Comparison of ENCODE assay signal across 25 cellular contexts in genomic region chr11:34335331-34335730, GRCh38. TPM values are rescaled to one million over a fixed set of nuclear protein-coding genes. Genes with fewer than 3 reads are reported as not detected.
A peak's percentile ranks its signal among the peaks of the same experiment; 100 is the strongest.
DNase-seq lines count a peak whose midpoint lies in the region; ATAC-seq, FAIRE-seq and TF ChIP-seq lines count a peak whose summit lies in the region.
"Had no signal": no experiment of that assay in that cellular context is flagged by ENCODE, and none has a peak within 500 bp of the region (broad histone marks: within the 10 kb centered on the region; RNA-seq: fewer than 3 reads in every experiment).

No MANE protein-coding gene starts in this region.

- H3K4me3 ChIP-seq in mucosa of descending colon (no peak overlapping the region), esophagus squamous epithelium (no peak overlapping the region)
- H3K4me3 ChIP-seq: BLaER1 had no signal

- intact Hi-C loops in activated CD8-positive, alpha-beta T cell treated with anti-CD3 and anti-CD28 coated beads for 36 hours (cut with micrococcal nuclease) = no loop called here
- intact Hi-C loops in mucosa of descending colon (cut with DNase I, micrococcal nuclease) (no loop called here), esophagus squamous epithelium (cut with DNase I) (no loop called here)

- peaks cover 12% of the 10 kb centered on the region for H3K4me1 Mint-ChIP-seq in activated CD8-positive, alpha-beta T cell treated with anti-CD3 and anti-CD28 coated beads for 36 hours (ENCODE audit: low read depth)
- H3K4me1 Mint-ChIP-seq in activated CD8-positive, alpha-beta T cell treated with anti-CD3 and anti-CD28 coated beads, Interleukin-2, amount 10 ng/mL, durations not matched to agents 7 days and 5 days (ENCODE audit: low read depth) = peaks cover 26% of the 10 kb centered on the region
- H3K4me1 Mint-ChIP-seq in stimulated activated effector memory CD8-positive, alpha-beta T cell treated with anti-CD3 and anti-CD28 coated beads, Interleukin-12 subunit alpha, Interleukin-12 subunit beta, amount 100 ng/mL, for 72 hours = peaks cover 21% of the 10 kb centered on the region

- H3K27me3 Mint-ChIP-seq in activated CD8-positive, alpha-beta T cell treated with anti-CD3 and anti-CD28 coated beads for 36 hours = no peaks in the 10 kb centered on the region
- H3K27me3 Mint-ChIP-seq in activated CD8-positive, alpha-beta T cell treated with anti-CD3 and anti-CD28 coated beads, Interleukin-2, amount 10 ng/mL, durations not matched to agents 7 days and 5 days (ENCODE audit: low read depth) = peaks cover 12% of the 10 kb centered on the region

- H3K4me3 Mint-ChIP-seq in activated CD8-positive, alpha-beta T cell treated with anti-CD3 and anti-CD28 coated beads for 36 hours = no peak overlapping the region
- no peak overlapping the region for H3K4me3 Mint-ChIP-seq in activated CD8-positive, alpha-beta T cell treated with anti-CD3 and anti-CD28 coated beads, Interleukin-2, amount 10 ng/mL, durations not matched to agents 7 days and 5 days
- H3K4me3 Mint-ChIP-seq in stimulated activated effector memory CD8-positive, alpha-beta T cell treated with anti-CD3 and anti-CD28 coated beads, Interleukin-12 subunit alpha, Interleukin-12 subunit beta, amount 100 ng/mL, for 72 hours = no peak overlapping the region
- H3K4me3 Mint-ChIP-seq: CD8-positive, alpha-beta T cell; H9 had no signal

- no peaks in the 10 kb centered on the region for H3K36me3 Mint-ChIP-seq in activated CD8-positive, alpha-beta T cell treated with anti-CD3 and anti-CD28 coated beads for 36 hours (ENCODE audit: low read depth)
- H3K36me3 Mint-ChIP-seq in activated CD8-positive, alpha-beta T cell treated with anti-CD3 and anti-CD28 coated beads, Interleukin-2, amount 10 ng/mL, durations not matched to agents 7 days and 5 days (ENCODE audit: low read depth) = no peaks in the 10 kb centered on the region
- no peaks in the 10 kb centered on the region for H3K36me3 Mint-ChIP-seq in stimulated activated effector memory CD8-positive, alpha-beta T cell treated with anti-CD3 and anti-CD28 coated beads, Interleukin-12 subunit alpha, Interleukin-12 subunit beta, amount 100 ng/mL, for 72 hours
- H3K36me3 Mint-ChIP-seq: CD8-positive, alpha-beta T cell had no signal

- H3K36me3 ChIP-seq in mucosa of descending colon (ENCODE audit: low read depth) = no peaks in the 10 kb centered on the region
- H3K36me3 ChIP-seq in esophagus squamous epithelium = no peaks in the 10 kb centered on the region
- H3K36me3 ChIP-seq: BLaER1 had no signal

- H3K4me1 ChIP-seq in mucosa of descending colon (ENCODE audit: low read depth) = peaks cover 12% of the 10 kb centered on the region
- H3K4me1 ChIP-seq in esophagus squamous epithelium = no peaks in the 10 kb centered on the region
- H3K4me1 ChIP-seq: BLaER1 had no signal

- POLR2A ChIA-PET in activated CD8-positive, alpha-beta T cell treated with anti-CD3 and anti-CD28 coated beads for 36 hours (lab: Charles Lee) = no interaction called here
- POLR2A ChIA-PET in activated CD8-positive, alpha-beta T cell treated with anti-CD3 and anti-CD28 coated beads, Interleukin-2, amount 10 ng/mL, durations not matched to agents 7 days and 5 days (lab: Charles Lee) = no interaction called here

- FAIRE-seq in GM19239 (lab: Jason Lieb, UNC) = peak; percentile 65
- FAIRE-seq: A204.1, GM18507 had no signal

- no peak overlapping the region for H3K27ac Mint-ChIP-seq in activated CD8-positive, alpha-beta T cell treated with anti-CD3 and anti-CD28 coated beads for 36 hours
- no peak overlapping the region for H3K27ac Mint-ChIP-seq in activated CD8-positive, alpha-beta T cell treated with anti-CD3 and anti-CD28 coated beads, Interleukin-2, amount 10 ng/mL, durations not matched to agents 7 days and 5 days
- H3K27ac Mint-ChIP-seq in stimulated activated effector memory CD8-positive, alpha-beta T cell treated with anti-CD3 and anti-CD28 coated beads, Interleukin-12 subunit alpha, Interleukin-12 subunit beta, amount 100 ng/mL, for 72 hours = no peak overlapping the region
- H3K27ac Mint-ChIP-seq: CD8-positive, alpha-beta T cell; H9 had no signal

- H3K9me3 ChIP-seq in mucosa of descending colon (no peaks in the 10 kb centered on the region), esophagus squamous epithelium (no peaks in the 10 kb centered on the region)
- H3K9me3 ChIP-seq: BLaER1 had no signal

- H3K27me3 ChIP-seq in esophagus squamous epithelium = peaks cover 0 to 4% (median 0%) of the 10 kb centered on the region in 4 donors
- H3K27me3 ChIP-seq: BLaER1 had no signal

- no peak for TF ChIP-seq CTCF in activated CD8-positive, alpha-beta T cell treated with anti-CD3 and anti-CD28 coated beads for 36 hours (IDR thresholded peaks at IDR 0.05)
- no peak for TF ChIP-seq CTCF in mucosa of descending colon (IDR thresholded peaks at IDR 0.05)
- TF ChIP-seq CTCF in esophagus squamous epithelium (IDR thresholded peaks at IDR 0.05) = no peak

- 12 to 28% methylated on average over 2 of the region's 2 CpGs for WGBS in esophagus squamous epithelium, 2 donors

- no peak for DNase-seq in activated CD8-positive, alpha-beta T cell treated with anti-CD3 and anti-CD28 coated beads for 36 hours
- no peak for DNase-seq in activated CD8-positive, alpha-beta T cell treated with anti-CD3 and anti-CD28 coated beads, Interleukin-2, amount 10 ng/mL, durations not matched to agents 7 days and 5 days
- DNase-seq in GM19239 (ENCODE audit: insufficient read length, low spot score) (no peak), mucosa of descending colon (no peak), esophagus squamous epithelium (lab: John Stamatoyannopoulos, UW) (no peak)
- DNase-seq in stimulated activated effector memory CD8-positive, alpha-beta T cell treated with anti-CD3 and anti-CD28 coated beads, Interleukin-12 subunit alpha, Interleukin-12 subunit beta, amount 100 ng/mL, for 72 hours (ENCODE audit: low spot score in 2 of 2) = no peak
- DNase-seq: CD8-positive, alpha-beta T cell; DMS79; H9; IMR-90; Karpas-422; MM.1S; NCI-H1092 treated with DMSO at 0.1 percent for 48 hours; NCI-H1694; NCI-H2107; NCI-H226; NCI-H526; NK-92 treated with Interleukin-12 subunit alpha and Interleukin-12 subunit beta, amount 100 ng/mL, for 24 hours; RPMI8226; SIG-M5 had no signal

- no peaks in the 10 kb centered on the region for H3K9me3 Mint-ChIP-seq in activated CD8-positive, alpha-beta T cell treated with anti-CD3 and anti-CD28 coated beads for 36 hours
- no peaks in the 10 kb centered on the region for H3K9me3 Mint-ChIP-seq in activated CD8-positive, alpha-beta T cell treated with anti-CD3 and anti-CD28 coated beads, Interleukin-2, amount 10 ng/mL, durations not matched to agents 7 days and 5 days (ENCODE audit: insufficient read depth)
- no peaks in the 10 kb centered on the region for H3K9me3 Mint-ChIP-seq in stimulated activated effector memory CD8-positive, alpha-beta T cell treated with anti-CD3 and anti-CD28 coated beads, Interleukin-12 subunit alpha, Interleukin-12 subunit beta, amount 100 ng/mL, for 72 hours
- H3K9me3 Mint-ChIP-seq: CD8-positive, alpha-beta T cell; H9 had no signal

- TF ChIP-seq POLR2A in esophagus squamous epithelium (IDR thresholded peaks at IDR 0.05) = no peak

- H3K27ac ChIP-seq in esophagus squamous epithelium = no peak overlapping the region
- H3K27ac ChIP-seq: BLaER1 had no signal

- CTCF ChIA-PET in activated CD8-positive, alpha-beta T cell treated with anti-CD3 and anti-CD28 coated beads for 36 hours (lab: Charles Lee) = interaction anchor here (1.3 to 1.4 kb wide), 2 partner anchors 12 to 90 kb away, joined by 3 read pairs; no protein-coding TSS in a partner anchor
- CTCF ChIA-PET in activated CD8-positive, alpha-beta T cell treated with anti-CD3 and anti-CD28 coated beads, Interleukin-2, amount 10 ng/mL, durations not matched to agents 7 days and 5 days (lab: Charles Lee) = interaction anchor here (1.3 kb wide), 1 partner anchor 161 kb away, joined by 4 read pairs; no protein-coding TSS in a partner anchor

- ATAC-seq in activated CD8-positive, alpha-beta T cell treated with anti-CD3 and anti-CD28 coated beads for 36 hours = peak; percentile 51
- no peak for ATAC-seq in activated CD8-positive, alpha-beta T cell treated with anti-CD3 and anti-CD28 coated beads, Interleukin-2, amount 10 ng/mL, durations not matched to agents 7 days and 5 days
- ATAC-seq in HG03354 (IDR thresholded peaks at IDR 0.05; ENCODE audit: poor library complexity, severe bottlenecking, unreplicated experiment) (peak; percentile 61), HG03457 (IDR thresholded peaks at IDR 0.05; ENCODE audit: unreplicated experiment) (no peak), mucosa of descending colon (no peak)
- ATAC-seq in stimulated activated effector memory CD8-positive, alpha-beta T cell treated with anti-CD3 and anti-CD28 coated beads, Interleukin-12 subunit alpha, Interleukin-12 subunit beta, amount 100 ng/mL, for 72 hours = peak; percentile 78
- ATAC-seq: CD8-positive, alpha-beta T cell had no signal

RNA-seq across cellular contexts. Expression of gene ABTB2, which starts 22.5 kb away (rescaled TPM):
- total RNA-seq in activated CD8-positive, alpha-beta T cell treated with anti-CD3 and anti-CD28 coated beads for 36 hours = 1 to 10 TPM; 2.4 to 2.5 TPM
- total RNA-seq in activated CD8-positive, alpha-beta T cell treated with anti-CD3 and anti-CD28 coated beads, Interleukin-2, amount 10 ng/mL, durations not matched to agents 7 days and 5 days = under 1 TPM; 0.97 TPM
- 10 to 100 TPM; 12.8 to 16.8 (median 14.3) TPM for total RNA-seq in mucosa of descending colon
- total RNA-seq in esophagus squamous epithelium = 1 to 10 TPM in 3 of 4 donors, under 1 TPM in 1; 0.79 to 4.1 (median 3.7) TPM

Comparison
In these comparisons a context has a peak if more than half of its experiments do, and no peak if none do; other contexts are left out.
1. ATAC-seq: peak in activated CD8-positive, alpha-beta T cell treated with anti-CD3 and anti-CD28 coated beads for 36 hours (single experiment), HG03354 (single experiment) and stimulated activated effector memory CD8-positive, alpha-beta T cell treated with anti-CD3 and anti-CD28 coated beads, Interleukin-12 subunit alpha, Interleukin-12 subunit beta, amount 100 ng/mL, for 72 hours (single experiment); none in activated CD8-positive, alpha-beta T cell treated with anti-CD3 and anti-CD28 coated beads, Interleukin-2, amount 10 ng/mL, durations not matched to agents 7 days and 5 days (single experiment), HG03457 (single experiment) and mucosa of descending colon (single experiment).